24 cellular contexts compared by ENCODE assay signal in the genomic region with DNA sequence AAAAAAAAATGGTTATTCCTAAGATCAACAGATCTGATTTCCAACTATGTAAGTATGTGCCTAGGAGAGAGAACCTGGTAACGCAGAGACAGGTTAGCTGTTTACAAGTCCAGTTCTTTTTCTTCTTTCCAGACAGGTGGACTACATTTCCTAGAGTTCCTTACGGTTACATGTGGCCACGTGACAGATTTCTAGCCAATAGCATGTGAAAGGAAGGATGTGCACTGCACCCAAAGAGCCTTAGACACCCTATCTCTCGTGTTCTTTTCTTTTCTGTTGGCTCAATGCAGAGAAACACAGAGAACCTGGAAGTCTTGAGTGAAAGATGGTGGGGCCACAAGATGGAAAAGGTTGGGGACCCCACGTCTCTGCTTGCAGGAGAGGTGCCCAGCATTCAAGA.
"Had no signal": no experiment of that assay in that cellular context is flagged by ENCODE, and none has a peak within 500 bp of the region (broad histone marks: within the 10 kb centered on the region; RNA-seq: fewer than 3 reads in every experiment).

No MANE protein-coding gene starts in this region.

- H3K4me1 ChIP-seq: breast epithelium had no signal

- H3K27ac ChIP-seq: breast epithelium, PC-9, VCaP had no signal

- H2AFZ ChIP-seq: PC-9 had no signal

- H3K9me3 ChIP-seq: breast epithelium had no signal

- DNase-seq: activated CD4-positive, alpha-beta memory T cell treated with anti-CD3 and anti-CD28 coated beads, Interleukin-2, amount 10 ng/mL, durations not matched to agents 7 days and 5 days; activated CD4-positive, alpha-beta T cell treated with anti-CD3 and anti-CD28 coated beads for 36 hours; activated CD4-positive, alpha-beta T cell treated with anti-CD3 and anti-CD28 coated beads, Interleukin-2, amount 50 U/mL, for 1 hour; activated gamma-delta T cell; activated naive CD4-positive, alpha-beta T cell treated with anti-CD3 and anti-CD28 coated beads, Interleukin-2, amount 10 ng/mL, durations not matched to agents 7 days and 5 days; activated naive CD8-positive, alpha-beta T cell treated with anti-CD3 and anti-CD28 coated beads, Interleukin-2, amount 10 ng/mL, durations not matched to agents 7 days and 5 days; activated T-cell treated with anti-CD3 and anti-CD28 coated beads for 4 hours; activated T-cell treated with anti-CD3 and anti-CD28 coated beads, Interleukin-2, amount 50 U/mL, for 48 hours; aorta; caudate nucleus; Kasumi-1; KBM-7; NCI-H1048; NCI-H146; NCI-H187 treated with DMSO at 0.1 percent for 48 hours; NCI-H2081 treated with DMSO at 0.1 percent for 48 hours; NCI-H446; NCI-H524; PC-9; SHP77 treated with DMSO at 0.1 percent for 48 hours; T-helper 1 cell had no signal

- H3K27me3 ChIP-seq: breast epithelium had no signal

- ATAC-seq: activated CD4-positive, alpha-beta T cell treated with anti-CD3 and anti-CD28 coated beads for 36 hours; activated T-helper 17 cell treated with anti-CD3 and anti-CD28 coated beads, Interleukin-2, amount 50 U/mL, for 72 hours had no signal

- H3K36me3 ChIP-seq: breast epithelium had no signal

- H3K4me3 ChIP-seq: breast epithelium, PC-9 had no signal

- H3K4me2 ChIP-seq: PC-9 had no signal
